16 cellular contexts compared by ENCODE assay signal in genomic region chr20:41559658-41560057, GRCh38.
"Had no signal": no experiment of that assay in that cellular context is flagged by ENCODE, and none has a peak within 500 bp of the region (broad histone marks: within the 10 kb centered on the region; RNA-seq: fewer than 3 reads in every experiment).

No MANE protein-coding gene starts in this region.

- H3K27ac Mint-ChIP-seq: T-helper 2 cell treated with Interferon-gamma antibody and Interleukin-4, amounts not matched to agents 5 μg/mL and 100 μg/mL, for 36 hours had no signal

- H3K27me3 Mint-ChIP-seq: stimulated activated naive CD8-positive, alpha-beta T cell treated with anti-CD3 and anti-CD28 coated beads, Interleukin-15, amount 100 ng/mL, for 72 hours had no signal

- ATAC-seq: activated naive CD4-positive, alpha-beta T cell treated with anti-CD3 and anti-CD28 coated beads, Interleukin-2, amount 50 U/mL, for 72 hours; stimulated activated naive CD8-positive, alpha-beta T cell treated with anti-CD3 and anti-CD28 coated beads, Interleukin-15, amount 100 ng/mL, for 72 hours had no signal

- H3K27ac ChIP-seq: cardiac muscle cell, dorsolateral prefrontal cortex, hepatocyte, ovary, upper lobe of left lung had no signal

- H3K4me3 ChIP-seq: cardiac muscle cell, dorsolateral prefrontal cortex, hepatocyte, lung, ovary, upper lobe of left lung had no signal

- DNase-seq: activated CD4-positive, CD25-positive, alpha-beta regulatory T cell treated with anti-CD3 and anti-CD28 coated beads, Interleukin-2, amount 50 U/mL, for 72 hours; activated effector memory CD4-positive, alpha-beta T cell treated with Interleukin-2 at 50 U/mL for 16 hours; activated T-cell treated with anti-CD3 and anti-CD28 coated beads, Interleukin-2, amount 50 U/mL, for 1 hour; dorsolateral prefrontal cortex; islet precursor cell; midbrain; ovary; stimulated activated CD4-positive, alpha-beta T cell treated with anti-CD3 and anti-CD28 coated beads, Interleukin-2, amount 100 ng/mL, for 48 hours; stimulated activated naive CD8-positive, alpha-beta T cell treated with anti-CD3 and anti-CD28 coated beads, Interleukin-15, amount 100 ng/mL, for 72 hours; SW 1271; upper lobe of left lung had no signal

- H3K9me3 ChIP-seq: ovary, upper lobe of left lung had no signal

- H3K36me3 ChIP-seq: cardiac muscle cell, ovary, upper lobe of left lung had no signal

- H3K4me3 Mint-ChIP-seq: stimulated activated naive CD8-positive, alpha-beta T cell treated with anti-CD3 and anti-CD28 coated beads, Interleukin-15, amount 100 ng/mL, for 72 hours; T-helper 2 cell treated with Interferon-gamma antibody and Interleukin-4, amounts not matched to agents 5 μg/mL and 100 μg/mL, for 36 hours had no signal

- H3K27me3 ChIP-seq: cardiac muscle cell, dorsolateral prefrontal cortex, hepatocyte, ovary, upper lobe of left lung had no signal
